In genomic region chr15:98953950-98954349, GRCh38 we compare ENCODE assay signal across 15 cellular contexts. TPM values are rescaled to one million over a fixed set of nuclear protein-coding genes. Genes with fewer than 3 reads are reported as not detected.
A peak's percentile ranks its signal among the peaks of the same experiment; 100 is the strongest.
DNase-seq lines count a peak whose midpoint lies in the region; ATAC-seq and TF ChIP-seq lines count a peak whose summit lies in the region.
"Had no signal": no experiment of that assay in that cellular context is flagged by ENCODE, and none has a peak within 500 bp of the region (broad histone marks: within the 10 kb centered on the region; RNA-seq: fewer than 3 reads in every experiment).

No MANE protein-coding gene starts in this region.

- peaks cover 8 to 14% of the 10 kb centered on the region in 2 donors for H3K4me1 Mint-ChIP-seq in effector memory CD8-positive, alpha-beta T cell (ENCODE audit: low read depth in 2 of 2)

- no peaks in the 10 kb centered on the region; the same call in 1 of the 2 replicates for H3K4me1 ChIP-seq in HUES6 (ENCODE audit: control insufficient read depth, insufficient read depth, low read length)
- peaks cover 8 to 14% of the 10 kb centered on the region in 2 donors for H3K4me1 ChIP-seq in lung (ENCODE audit: control insufficient read depth in 2 of 2, insufficient read depth in 2 of 2, low read length in 2 of 2)
- H3K4me1 ChIP-seq in smooth muscle cell (ENCODE audit: low read depth) = no peaks in the 10 kb centered on the region

- no peaks in the 10 kb centered on the region for H3F3A ChIP-seq in smooth muscle cell (ENCODE audit: low read depth)

- peak overlapping the region in 1 of 2 donors; percentile 92 for H3K27ac Mint-ChIP-seq in effector memory CD8-positive, alpha-beta T cell
- H3K27ac Mint-ChIP-seq: activated naive CD8-positive, alpha-beta T cell treated with anti-CD3 and anti-CD28 coated beads for 36 hours had no signal

- H3K79me2 ChIP-seq in smooth muscle cell (ENCODE audit: low read depth) = no peaks in the 10 kb centered on the region

- intact Hi-C loops in dorsolateral prefrontal cortex (cut with DNase I) = loop anchor here in 1 of 2 donors (2.0 kb wide), 1 partner anchor 97 kb away; no protein-coding TSS in a partner anchor

- no peaks in the 10 kb centered on the region for H3K27me3 Mint-ChIP-seq in effector memory CD8-positive, alpha-beta T cell
- H3K27me3 Mint-ChIP-seq: activated naive CD8-positive, alpha-beta T cell treated with anti-CD3 and anti-CD28 coated beads for 36 hours had no signal

- no peak overlapping the region for H2AFZ ChIP-seq in smooth muscle cell (ENCODE audit: low read depth)

- TF ChIP-seq CTCF in dorsolateral prefrontal cortex (IDR thresholded peaks at IDR 0.05 in 54 of 56, conservative IDR thresholded peaks at IDR 0.05 in 2 of 56; ENCODE audit: low read depth in 1 of 56, partially characterized antibody in 56 of 56) (no peak), lung (IDR thresholded peaks at IDR 0.05; ENCODE audit: control extremely low read depth, extremely low read depth) (no peak), smooth muscle cell (IDR thresholded peaks at IDR 0.05; ENCODE audit: borderline replicate concordance, insufficient read depth, poor library complexity, severe bottlenecking) (no peak)

- H3K27ac ChIP-seq in HUES6 (ENCODE audit: low read depth, low read length) (0 out of 2 replicates have a peak overlapping the region, but pooled peaks have one; percentile 20), dorsolateral prefrontal cortex (peak overlapping the region; percentile 20 to 95 (median 84)), lung (ENCODE audit: low read depth in 1 of 2, low read length in 1 of 2) (peak overlapping the region; percentile 47 to 86), smooth muscle cell (ENCODE audit: low read depth) (peak overlapping the region; percentile 24)

- WGBS in lung, 2 donors = 78 to 88% methylated on average over 16 of the region's 16 CpGs
- 94% methylated on average over 16 of the region's 16 CpGs for WGBS in smooth muscle cell (ENCODE audit: low lambda C conversion rate)

- peak overlapping the region in 1 of 2 donors; percentile 67 for H3K4me3 Mint-ChIP-seq in effector memory CD8-positive, alpha-beta T cell
- H3K4me3 Mint-ChIP-seq: activated naive CD8-positive, alpha-beta T cell treated with anti-CD3 and anti-CD28 coated beads for 36 hours had no signal

- H3K36me3 ChIP-seq in HUES6 (ENCODE audit: control insufficient read depth, insufficient read depth, low read length) (peaks cover 88% of the 10 kb centered on the region), lung (ENCODE audit: control insufficient read depth in 2 of 2, insufficient read depth in 2 of 2, low read length in 2 of 2) (peaks cover 13 to 44% of the 10 kb centered on the region in 2 donors), smooth muscle cell (ENCODE audit: low read depth) (peaks cover 7% of the 10 kb centered on the region), H7 (replicated peaks; ENCODE audit: control insufficient read depth, insufficient read depth, low read length) (peaks cover 53% of the 10 kb centered on the region)

- H4K20me1 ChIP-seq in smooth muscle cell (ENCODE audit: low read depth) = no peaks in the 10 kb centered on the region

- H3K9ac ChIP-seq in HUES6 (ENCODE audit: low read length) (no peak overlapping the region), smooth muscle cell (ENCODE audit: low read depth) (no peak overlapping the region)

- H3K9me3 Mint-ChIP-seq in effector memory CD8-positive, alpha-beta T cell = no peaks in the 10 kb centered on the region
- H3K9me3 Mint-ChIP-seq: activated naive CD8-positive, alpha-beta T cell treated with anti-CD3 and anti-CD28 coated beads for 36 hours had no signal

- H3K27me3 ChIP-seq in HUES6 (ENCODE audit: control insufficient read depth, insufficient read depth, low read length) (no peaks in the 10 kb centered on the region), dorsolateral prefrontal cortex (no peaks in the 10 kb centered on the region), lung (ENCODE audit: control insufficient read depth, insufficient read depth) (no peaks in the 10 kb centered on the region), smooth muscle cell (ENCODE audit: low read depth) (no peaks in the 10 kb centered on the region), H7 (ENCODE audit: control insufficient read depth, insufficient read depth, low read length) (no peaks in the 10 kb centered on the region)

- ATAC-seq in lung (ENCODE audit: insufficient read depth, low FRiP score) (no peak), HG02623 (IDR thresholded peaks at IDR 0.05; ENCODE audit: unreplicated experiment) (no peak)
- no peak for ATAC-seq in effector memory CD8-positive, alpha-beta T cell (replicated peaks)
- ATAC-seq: Panc1 had no signal

- H3K9me3 ChIP-seq in HUES6 (ENCODE audit: control insufficient read depth, insufficient read depth, low read depth, low read length) = no peaks in the 10 kb centered on the region
- peaks cover 0 to 1% of the 10 kb centered on the region in 2 donors for H3K9me3 ChIP-seq in lung (ENCODE audit: control insufficient read depth in 2 of 2, insufficient read depth in 1 of 2, low read length in 1 of 2)
- no peaks in the 10 kb centered on the region for H3K9me3 ChIP-seq in smooth muscle cell (replicated peaks; ENCODE audit: low read depth)
- H3K9me3 ChIP-seq: mucosa of descending colon had no signal

- H3K4me3 ChIP-seq in HUES6 (ENCODE audit: low read depth, low read length) (no peak overlapping the region), dorsolateral prefrontal cortex (peak overlapping the region in 1 of 59 donors; percentile 12), lung (no peak overlapping the region), smooth muscle cell (no peak overlapping the region), H7 (ENCODE audit: insufficient read depth, low read depth, low read length) (no peak overlapping the region)
- H3K4me3 ChIP-seq: mucosa of descending colon had no signal

- H3K4me2 ChIP-seq in smooth muscle cell = no peak overlapping the region

- peaks cover 3% of the 10 kb centered on the region for H3K36me3 Mint-ChIP-seq in effector memory CD8-positive, alpha-beta T cell (ENCODE audit: insufficient read depth)

- DNase-seq in dorsolateral prefrontal cortex (no peak), lung (ENCODE audit: low spot score) (no peak), smooth muscle cell (lab: John Stamatoyannopoulos, UW; ENCODE audit: unreplicated experiment) (no peak), activated gamma-delta T cell (lab: John Stamatoyannopoulos, UW) (no peak), H7 (no peak)
- no peak for DNase-seq in effector memory CD8-positive, alpha-beta T cell
- DNase-seq: activated naive CD8-positive, alpha-beta T cell treated with anti-CD3 and anti-CD28 coated beads for 36 hours; effector memory CD4-positive, alpha-beta T cell; mucosa of descending colon; small intestine had no signal

RNA-seq across cellular contexts. Expression of gene PGPEP1L, which starts 53.6 kb away (rescaled TPM):
- total RNA-seq in dorsolateral prefrontal cortex (1 to 10 TPM in 66 of 120 experiments, under 1 TPM in 41, not detected in 13; 0.36 to 3.0 (median 1.2) TPM), lung (under 1 TPM in 1 of 2 donors, not detected in 1; 0.21 TPM), smooth muscle cell (not detected in 2 replicates)
- polyA plus RNA-seq in lung (not detected), smooth muscle cell (not detected in 2 replicates)
- total RNA-seq in H7 (2014; rRNA removed; shearing (Covaris generic)) = not detected in 2 replicates
- total RNA-seq: activated naive CD8-positive, alpha-beta T cell treated with anti-CD3 and anti-CD28 coated beads for 36 hours; Daoy; M059J; mucosa of descending colon had no signal

Comparison
In these comparisons a context has a peak if more than half of its experiments do, and no peak if none do; other contexts are left out.
1. H3K27ac ChIP-seq: peak in every context shown above with its lines; median percentile 84 in dorsolateral prefrontal cortex; 66 in lung; 24 in smooth muscle cell; 20 in HUES6.